13 cellular contexts compared by ENCODE assay signal in genomic region chr7:129741743-129742213, GRCh38.
A peak's percentile ranks its signal among the peaks of the same experiment; 100 is the strongest.
DNase-seq lines count a peak whose midpoint lies in the region; ATAC-seq, FAIRE-seq and TF ChIP-seq lines count a peak whose summit lies in the region.
"Had no signal": no experiment of that assay in that cellular context is flagged by ENCODE, and none has a peak within 500 bp of the region (broad histone marks: within the 10 kb centered on the region; RNA-seq: fewer than 3 reads in every experiment).

No MANE protein-coding gene starts in this region.

- TF ChIP-seq CTCF in left ventricle myocardium inferior (IDR thresholded peaks at IDR 0.05; ENCODE audit: borderline replicate concordance) (no peak), heart right ventricle (IDR thresholded peaks at IDR 0.05) (no peak), K562 (IDR thresholded peaks at IDR 0.05 in 2 of 3, conservative IDR thresholded peaks at IDR 0.05 in 1 of 3; ENCODE audit: insufficient read depth in 2 of 3, low read depth in 1 of 3, low read length in 3 of 3) (no peak), ascending aorta (IDR thresholded peaks at IDR 0.05) (no peak)

- 38 to 53% methylated on average over 2 of the region's 2 CpGs for WGBS in heart right ventricle, 2 donors
- WGBS in K562 (ENCODE audit: insufficient coverage, low coverage, missing lambda C conversion rate) = 74% methylated on average over 2 of the region's 2 CpGs

- TF ChIP-seq EP300 in K562 (IDR thresholded peaks at IDR 0.05; ENCODE audit: low read length) = no peak

- ATAC-seq in heart right ventricle (no peak), K562 (no peak), GM18870 (IDR thresholded peaks at IDR 0.05; ENCODE audit: unreplicated experiment) (no peak)
- ATAC-seq: body of pancreas had no signal

- H3K27me3 ChIP-seq in left ventricle myocardium inferior (ENCODE audit: low read depth) (no peaks in the 10 kb centered on the region), heart right ventricle (no peaks in the 10 kb centered on the region), K562 (ENCODE audit: control insufficient read depth in 2 of 2, insufficient read depth in 2 of 2, low read length in 2 of 2) (no peaks in the 10 kb centered on the region), skeletal muscle tissue (ENCODE audit: control insufficient read depth in 3 of 3, insufficient read depth in 3 of 3, low read length in 3 of 3) (no peaks in the 10 kb centered on the region), ascending aorta (no peaks in the 10 kb centered on the region)
- H3K27me3 ChIP-seq: body of pancreas, spleen had no signal

- no peak overlapping the region for H2AFZ ChIP-seq in K562 (ENCODE audit: low read depth, low read length)

- no peaks in the 10 kb centered on the region for H3K27me3 Mint-ChIP-seq in activated naive CD4-positive, alpha-beta T cell treated with anti-CD3 and anti-CD28 coated beads for 36 hours (ENCODE audit: low read depth)
- H3K27me3 Mint-ChIP-seq: stimulated activated naive CD8-positive, alpha-beta T cell treated with anti-CD3 and anti-CD28 coated beads, Interleukin-15, Interleukin-2, amounts not matched to agents 100 ng/mL and 50 ng/mL, for 24 hours had no signal

- no TSS peak for BruUV-seq in K562 (replicated peaks; lab: Mats Ljungman, UMichigan)

- peaks cover 3% of the 10 kb centered on the region for H3K36me3 Mint-ChIP-seq in activated naive CD4-positive, alpha-beta T cell treated with anti-CD3 and anti-CD28 coated beads for 36 hours (ENCODE audit: low read depth)

- no peaks in the 10 kb centered on the region for H4K20me1 ChIP-seq in K562 (replicated peaks; ENCODE audit: control insufficient read depth, insufficient read depth, low read length)

- FAIRE-seq in K562 (lab: Jason Lieb, UNC) = no peak

- DNase-seq in left ventricle myocardium inferior (no peak), heart right ventricle (no peak), NCI-H2196 (lab: John Stamatoyannopoulos, UW; ENCODE audit: unreplicated experiment) (peak; percentile 94), K562 (ENCODE audit: extremely low read depth in 1 of 4, low spot score in 3 of 4) (no peak), ascending aorta (ENCODE audit: low spot score in 2 of 2) (no peak)
- DNase-seq in activated naive CD4-positive, alpha-beta T cell treated with anti-CD3 and anti-CD28 coated beads for 36 hours = no peak
- DNase-seq: ACHN, body of pancreas, spleen had no signal

- H3K36me3 ChIP-seq in left ventricle myocardium inferior (peaks cover 14% of the 10 kb centered on the region), heart right ventricle (peaks cover 0 to 70% (median 0%) of the 10 kb centered on the region in 9 donors), K562 (ENCODE audit: control insufficient read depth, insufficient read depth, low read length) (peaks cover 2% of the 10 kb centered on the region; the same call in 2 of the 3 replicates), skeletal muscle tissue (ENCODE audit: control insufficient read depth in 3 of 3, insufficient read depth in 3 of 3, low read length in 3 of 3) (peaks cover 0 to 3% (median under 1%) of the 10 kb centered on the region in 3 donors), ascending aorta (peaks cover 18 to 23% of the 10 kb centered on the region in 2 donors)

- no peak overlapping the region for H3K4me3 Mint-ChIP-seq in activated naive CD4-positive, alpha-beta T cell treated with anti-CD3 and anti-CD28 coated beads for 36 hours
- H3K4me3 Mint-ChIP-seq: stimulated activated naive CD8-positive, alpha-beta T cell treated with anti-CD3 and anti-CD28 coated beads, Interleukin-15, Interleukin-2, amounts not matched to agents 100 ng/mL and 50 ng/mL, for 24 hours had no signal

- no peaks in the 10 kb centered on the region for H3K9me3 Mint-ChIP-seq in activated naive CD4-positive, alpha-beta T cell treated with anti-CD3 and anti-CD28 coated beads for 36 hours
- H3K9me3 Mint-ChIP-seq: stimulated activated naive CD8-positive, alpha-beta T cell treated with anti-CD3 and anti-CD28 coated beads, Interleukin-15, Interleukin-2, amounts not matched to agents 100 ng/mL and 50 ng/mL, for 24 hours had no signal

- intact Hi-C loops in left ventricle myocardium inferior (cut with micrococcal nuclease) = no loop called here
- intact Hi-C loops in heart right ventricle (cut with DNase I) = no loop called here
- intact Hi-C loops in K562 (cut with micrococcal nuclease) = no loop called here
- intact Hi-C loops in ascending aorta (cut with DNase I) = no loop called here
- intact Hi-C loops in activated naive CD4-positive, alpha-beta T cell treated with anti-CD3 and anti-CD28 coated beads for 36 hours (cut with micrococcal nuclease) = no loop called here

- peaks cover 51% of the 10 kb centered on the region for H3K4me1 ChIP-seq in left ventricle myocardium inferior
- peaks cover 3 to 58% (median 38%) of the 10 kb centered on the region in 9 donors for H3K4me1 ChIP-seq in heart right ventricle
- H3K4me1 ChIP-seq in K562 (replicated peaks in 1 of 2; ENCODE audit: control insufficient read depth in 2 of 2, insufficient read depth in 2 of 2, low read length in 2 of 2) = no peaks in the 10 kb centered on the region; a peak in 1 of 5 replicates
- H3K4me1 ChIP-seq in skeletal muscle tissue (ENCODE audit: control insufficient read depth in 3 of 3, insufficient read depth in 3 of 3, low read length in 3 of 3) = peaks cover 39 to 53% (median 51%) of the 10 kb centered on the region in 3 donors
- H3K4me1 ChIP-seq in ascending aorta = no peaks in the 10 kb centered on the region

- TF ChIP-seq RAD21 in K562 (CRISPR knock-in tag; conservative IDR thresholded peaks at IDR 0.05 in 1 of 2, IDR thresholded peaks at IDR 0.05 in 1 of 2) = no peak

- H3K27ac ChIP-seq in left ventricle myocardium inferior (replicated peaks) = peak overlapping the region; percentile 14
- H3K27ac ChIP-seq in heart right ventricle = peak overlapping the region in 3 of 10 donors; percentile 3 to 33 (median 29)
- no peak overlapping the region for H3K27ac ChIP-seq in K562 (ENCODE audit: extremely low read depth, low read depth, low read length)
- H3K27ac ChIP-seq in skeletal muscle tissue (ENCODE audit: low read depth, low read length) = peak overlapping the region; percentile 90
- H3K27ac ChIP-seq in ascending aorta = no peak overlapping the region
- H3K27ac ChIP-seq: body of pancreas, spleen had no signal

- CTCF ChIA-PET in K562 (lab: Yijun Ruan, JAX; ENCODE audit: low intra/inter-chr PET ratio) = no interaction called here
- CTCF ChIA-PET in activated naive CD4-positive, alpha-beta T cell treated with anti-CD3 and anti-CD28 coated beads for 36 hours (lab: Charles Lee) = no interaction called here

- no peak overlapping the region for H3K4me2 ChIP-seq in K562 (ENCODE audit: insufficient read depth, low read length)

- no peak overlapping the region for H3K4me3 ChIP-seq in left ventricle myocardium inferior
- no peak overlapping the region for H3K4me3 ChIP-seq in heart right ventricle
- H3K4me3 ChIP-seq in K562 = no peak overlapping the region
- peak overlapping the region in 1 of 3 donors; percentile 7 for H3K4me3 ChIP-seq in skeletal muscle tissue (ENCODE audit: low read length in 3 of 3)
- H3K4me3 ChIP-seq in ascending aorta = no peak overlapping the region
- H3K4me3 ChIP-seq: body of pancreas, lung, spleen had no signal

- H3K9ac ChIP-seq in K562 (ENCODE audit: insufficient read depth in 1 of 2, low read depth in 2 of 2, low read length in 2 of 2) (no peak overlapping the region), skeletal muscle tissue (ENCODE audit: low read depth in 1 of 3, low read length in 3 of 3) (no peak overlapping the region)

- in situ Hi-C loops in K562 (cut with MboI) = no loop called here

- H3K4me1 Mint-ChIP-seq in activated naive CD4-positive, alpha-beta T cell treated with anti-CD3 and anti-CD28 coated beads for 36 hours (ENCODE audit: low read depth) = peaks cover 2% of the 10 kb centered on the region

- POLR2A ChIA-PET in K562 (lab: Yijun Ruan, JAX) = interaction anchor here (0.6 to 0.8 kb wide), 2 partner anchors 25 to 239 kb away, joined by 3 read pairs; no protein-coding TSS in a partner anchor

- H3K9me3 ChIP-seq in left ventricle myocardium inferior (replicated peaks) = no peaks in the 10 kb centered on the region
- H3K9me3 ChIP-seq in heart right ventricle = no peaks in the 10 kb centered on the region
- no peaks in the 10 kb centered on the region for H3K9me3 ChIP-seq in K562 (replicated peaks; ENCODE audit: control insufficient read depth, insufficient read depth, low read depth, low read length)
- H3K9me3 ChIP-seq in skeletal muscle tissue (ENCODE audit: control insufficient read depth in 3 of 3, low read length in 3 of 3) = no peaks in the 10 kb centered on the region
- H3K9me3 ChIP-seq in ascending aorta = no peaks in the 10 kb centered on the region
- H3K9me3 ChIP-seq: body of pancreas, spleen had no signal

- TF ChIP-seq POLR2A in K562 (conservative IDR thresholded peaks at IDR 0.05) = no peak

- H3K79me2 ChIP-seq in K562 (ENCODE audit: control insufficient read depth, insufficient read depth, low read length) = no peaks in the 10 kb centered on the region

- H3K9me1 ChIP-seq in K562 (ENCODE audit: control insufficient read depth, insufficient read depth, low read length) = no peaks in the 10 kb centered on the region

- no peak overlapping the region for H3K27ac Mint-ChIP-seq in activated naive CD4-positive, alpha-beta T cell treated with anti-CD3 and anti-CD28 coated beads for 36 hours
- H3K27ac Mint-ChIP-seq: stimulated activated naive CD8-positive, alpha-beta T cell treated with anti-CD3 and anti-CD28 coated beads, Interleukin-15, Interleukin-2, amounts not matched to agents 100 ng/mL and 50 ng/mL, for 24 hours had no signal

TF ChIP-seq in K562, 482 proteins besides CTCF, POLR2A, EP300 and RAD21 (continues in another document):
- TF ChIP-seq ZBTB8A (IDR thresholded peaks at IDR 0.05; ENCODE audit: partially characterized antibody) = no peak
- no peak for TF ChIP-seq TBP (optimal IDR thresholded peaks at IDR 0.05; ENCODE audit: low read depth, low read length)
- peak; percentile 62; the same call in 1 of the 2 replicates for TF ChIP-seq ZNF79 (CRISPR knock-in tag; IDR thresholded peaks at IDR 0.05; ENCODE audit: low read depth)
- no peak for TF ChIP-seq ZC3H11A (IDR thresholded peaks at IDR 0.05; ENCODE audit: low read depth, low read length)
- TF ChIP-seq MAFK (IDR thresholded peaks at IDR 0.05; ENCODE audit: low read length) = peak; percentile 98
- TF ChIP-seq SAFB (IDR thresholded peaks at IDR 0.05; ENCODE audit: borderline replicate concordance, low read depth, low read length) = no peak
- peak; percentile 94 for TF ChIP-seq MAFG (tag; conservative IDR thresholded peaks at IDR 0.05)
- no peak for TF ChIP-seq STAG1 (CRISPR knock-in tag; IDR thresholded peaks at IDR 0.05; ENCODE audit: borderline replicate concordance)
- TF ChIP-seq CBX8 (IDR thresholded peaks at IDR 0.05; ENCODE audit: borderline replicate concordance, extremely low read depth, low read depth, low read length, poor library complexity, severe bottlenecking) = no peak

Comparison
In these comparisons a context has a peak if more than half of its experiments do, and no peak if none do; other contexts are left out.
1. H3K27ac ChIP-seq: peak in left ventricle myocardium inferior (single experiment) and skeletal muscle tissue (single experiment); none in K562 (single experiment) and ascending aorta (0 of 2).